In the genomic region with DNA sequence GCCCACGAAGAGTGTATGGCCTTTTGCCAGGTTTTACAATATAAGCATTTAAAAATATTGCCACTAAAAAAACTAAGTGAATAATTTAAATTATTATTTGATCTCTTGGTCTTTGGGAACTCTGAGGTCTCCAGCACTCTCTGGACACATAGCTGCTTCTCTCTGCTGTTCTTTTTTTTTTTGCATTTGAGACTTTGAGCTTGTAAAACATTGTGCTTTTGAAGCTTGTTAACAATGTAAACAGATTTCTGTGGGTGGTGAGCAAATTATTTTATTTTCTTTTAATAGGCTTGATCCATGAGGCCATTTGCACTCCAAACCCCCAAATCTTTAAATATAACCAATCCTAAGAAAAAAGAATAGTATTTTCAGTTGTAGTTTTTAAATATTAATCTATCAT, we compare ENCODE assay signal across 1 cellular context.
TF ChIP-seq lines count a peak whose summit lies in the region.

No MANE protein-coding gene starts in this region.

TF ChIP-seq in HepG2, 621 proteins besides CTCF, POLR2A, EP300 and RAD21 (continues in another document):
- no peak for TF ChIP-seq POGZ (CRISPR knock-in tag; IDR thresholded peaks at IDR 0.05)
- TF ChIP-seq CBFB (CRISPR knock-in tag; IDR thresholded peaks at IDR 0.05): no peak
- TF ChIP-seq FOXM1 (CRISPR knock-in tag; IDR thresholded peaks at IDR 0.05): no peak
- TF ChIP-seq BORCS8-MEF2B (CRISPR knock-in tag; IDR thresholded peaks at IDR 0.05): no peak
- no peak for TF ChIP-seq JDP2 (CRISPR knock-in tag; IDR thresholded peaks at IDR 0.05; ENCODE audit: borderline replicate concordance)
- TF ChIP-seq, protein P1, sequence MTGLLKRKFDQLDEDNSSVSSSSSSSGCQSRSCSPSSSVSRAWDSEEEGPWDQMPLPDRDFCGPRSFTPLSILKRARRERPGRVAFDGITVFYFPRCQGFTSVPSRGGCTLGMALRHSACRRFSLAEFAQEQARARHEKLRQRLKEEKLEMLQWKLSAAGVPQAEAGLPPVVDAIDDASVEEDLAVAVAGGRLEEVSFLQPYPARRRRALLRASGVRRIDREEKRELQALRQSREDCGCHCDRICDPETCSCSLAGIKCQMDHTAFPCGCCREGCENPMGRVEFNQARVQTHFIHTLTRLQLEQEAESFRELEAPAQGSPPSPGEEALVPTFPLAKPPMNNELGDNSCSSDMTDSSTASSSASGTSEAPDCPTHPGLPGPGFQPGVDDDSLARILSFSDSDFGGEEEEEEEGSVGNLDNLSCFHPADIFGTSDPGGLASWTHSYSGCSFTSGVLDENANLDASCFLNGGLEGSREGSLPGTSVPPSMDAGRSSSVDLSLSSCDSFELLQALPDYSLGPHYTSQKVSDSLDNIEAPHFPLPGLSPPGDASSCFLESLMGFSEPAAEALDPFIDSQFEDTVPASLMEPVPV (CRISPR knock-in tag; IDR thresholded peaks at IDR 0.05): no peak
- TF ChIP-seq PHB2 (IDR thresholded peaks at IDR 0.05; ENCODE audit: partially characterized antibody): no peak
- TF ChIP-seq, protein P2, sequence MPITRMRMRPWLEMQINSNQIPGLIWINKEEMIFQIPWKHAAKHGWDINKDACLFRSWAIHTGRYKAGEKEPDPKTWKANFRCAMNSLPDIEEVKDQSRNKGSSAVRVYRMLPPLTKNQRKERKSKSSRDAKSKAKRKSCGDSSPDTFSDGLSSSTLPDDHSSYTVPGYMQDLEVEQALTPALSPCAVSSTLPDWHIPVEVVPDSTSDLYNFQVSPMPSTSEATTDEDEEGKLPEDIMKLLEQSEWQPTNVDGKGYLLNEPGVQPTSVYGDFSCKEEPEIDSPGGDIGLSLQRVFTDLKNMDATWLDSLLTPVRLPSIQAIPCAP (CRISPR knock-in tag; IDR thresholded peaks at IDR 0.05; ENCODE audit: low read depth): no peak
- TF ChIP-seq, protein P3, sequence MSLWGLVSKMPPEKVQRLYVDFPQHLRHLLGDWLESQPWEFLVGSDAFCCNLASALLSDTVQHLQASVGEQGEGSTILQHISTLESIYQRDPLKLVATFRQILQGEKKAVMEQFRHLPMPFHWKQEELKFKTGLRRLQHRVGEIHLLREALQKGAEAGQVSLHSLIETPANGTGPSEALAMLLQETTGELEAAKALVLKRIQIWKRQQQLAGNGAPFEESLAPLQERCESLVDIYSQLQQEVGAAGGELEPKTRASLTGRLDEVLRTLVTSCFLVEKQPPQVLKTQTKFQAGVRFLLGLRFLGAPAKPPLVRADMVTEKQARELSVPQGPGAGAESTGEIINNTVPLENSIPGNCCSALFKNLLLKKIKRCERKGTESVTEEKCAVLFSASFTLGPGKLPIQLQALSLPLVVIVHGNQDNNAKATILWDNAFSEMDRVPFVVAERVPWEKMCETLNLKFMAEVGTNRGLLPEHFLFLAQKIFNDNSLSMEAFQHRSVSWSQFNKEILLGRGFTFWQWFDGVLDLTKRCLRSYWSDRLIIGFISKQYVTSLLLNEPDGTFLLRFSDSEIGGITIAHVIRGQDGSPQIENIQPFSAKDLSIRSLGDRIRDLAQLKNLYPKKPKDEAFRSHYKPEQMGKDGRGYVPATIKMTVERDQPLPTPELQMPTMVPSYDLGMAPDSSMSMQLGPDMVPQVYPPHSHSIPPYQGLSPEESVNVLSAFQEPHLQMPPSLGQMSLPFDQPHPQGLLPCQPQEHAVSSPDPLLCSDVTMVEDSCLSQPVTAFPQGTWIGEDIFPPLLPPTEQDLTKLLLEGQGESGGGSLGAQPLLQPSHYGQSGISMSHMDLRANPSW (CRISPR knock-in tag; IDR thresholded peaks at IDR 0.05; ENCODE audit: borderline replicate concordance): no peak
- TF ChIP-seq ZNF230 (CRISPR knock-in tag; IDR thresholded peaks at IDR 0.05): no peak
- TF ChIP-seq ZFX (CRISPR knock-in tag; IDR thresholded peaks at IDR 0.05; ENCODE audit: low read depth): no peak
- TF ChIP-seq PHF21A (CRISPR knock-in tag; IDR thresholded peaks at IDR 0.05): no peak
- 0 out of 2 replicates have a peak, but pooled peaks have one; percentile 25 for TF ChIP-seq HNF4A (CRISPR knock-in tag; IDR thresholded peaks at IDR 0.05)
- no peak for TF ChIP-seq ZNF367 (CRISPR knock-in tag; IDR thresholded peaks at IDR 0.05; ENCODE audit: borderline replicate concordance)
- TF ChIP-seq GFI1 (CRISPR knock-in tag; IDR thresholded peaks at IDR 0.05; ENCODE audit: borderline replicate concordance): no peak
- TF ChIP-seq SOX5 (CRISPR knock-in tag; IDR thresholded peaks at IDR 0.05; ENCODE audit: borderline replicate concordance): no peak
- TF ChIP-seq ZNF589 (CRISPR knock-in tag; conservative IDR thresholded peaks at IDR 0.05): no peak
- no peak for TF ChIP-seq TMF1 (CRISPR knock-in tag; IDR thresholded peaks at IDR 0.05; ENCODE audit: low read depth)
- no peak for TF ChIP-seq NCOR1 (IDR thresholded peaks at IDR 0.05; ENCODE audit: borderline replicate concordance, low read length)
- no peak for TF ChIP-seq GLI4 (CRISPR knock-in tag; IDR thresholded peaks at IDR 0.05; ENCODE audit: borderline replicate concordance)
- TF ChIP-seq, protein P4, sequence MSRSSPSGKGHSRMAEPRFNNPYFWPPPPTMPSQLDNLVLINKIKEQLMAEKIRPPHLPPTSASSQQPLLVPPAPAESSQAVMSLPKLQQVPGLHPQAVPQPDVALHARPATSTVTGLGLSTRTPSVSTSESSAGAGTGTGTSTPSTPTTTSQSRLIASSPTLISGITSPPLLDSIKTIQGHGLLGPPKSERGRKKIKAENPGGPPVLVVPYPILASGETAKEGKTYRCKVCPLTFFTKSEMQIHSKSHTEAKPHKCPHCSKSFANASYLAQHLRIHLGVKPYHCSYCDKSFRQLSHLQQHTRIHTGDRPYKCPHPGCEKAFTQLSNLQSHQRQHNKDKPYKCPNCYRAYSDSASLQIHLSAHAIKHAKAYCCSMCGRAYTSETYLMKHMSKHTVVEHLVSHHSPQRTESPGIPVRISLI (CRISPR knock-in tag; IDR thresholded peaks at IDR 0.05; ENCODE audit: borderline replicate concordance): peak; percentile 57; the same call in 1 of the 2 replicates
- TF ChIP-seq, protein P5, sequence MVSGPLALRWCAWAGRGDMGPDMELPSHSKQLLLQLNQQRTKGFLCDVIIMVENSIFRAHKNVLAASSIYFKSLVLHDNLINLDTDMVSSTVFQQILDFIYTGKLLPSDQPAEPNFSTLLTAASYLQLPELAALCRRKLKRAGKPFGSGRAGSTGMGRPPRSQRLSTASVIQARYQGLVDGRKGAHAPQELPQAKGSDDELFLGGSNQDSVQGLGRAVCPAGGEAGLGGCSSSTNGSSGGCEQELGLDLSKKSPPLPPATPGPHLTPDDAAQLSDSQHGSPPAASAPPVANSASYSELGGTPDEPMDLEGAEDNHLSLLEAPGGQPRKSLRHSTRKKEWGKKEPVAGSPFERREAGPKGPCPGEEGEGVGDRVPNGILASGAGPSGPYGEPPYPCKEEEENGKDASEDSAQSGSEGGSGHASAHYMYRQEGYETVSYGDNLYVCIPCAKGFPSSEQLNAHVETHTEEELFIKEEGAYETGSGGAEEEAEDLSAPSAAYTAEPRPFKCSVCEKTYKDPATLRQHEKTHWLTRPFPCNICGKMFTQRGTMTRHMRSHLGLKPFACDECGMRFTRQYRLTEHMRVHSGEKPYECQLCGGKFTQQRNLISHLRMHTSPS (CRISPR knock-in tag; IDR thresholded peaks at IDR 0.05; ENCODE audit: low read depth): no peak
- TF ChIP-seq TOE1 (CRISPR knock-in tag; IDR thresholded peaks at IDR 0.05): no peak
- TF ChIP-seq TBX2 (CRISPR knock-in tag; IDR thresholded peaks at IDR 0.05; ENCODE audit: borderline replicate concordance): no peak
- no peak for TF ChIP-seq MTA1 (CRISPR knock-in tag; IDR thresholded peaks at IDR 0.05; ENCODE audit: borderline replicate concordance)
- TF ChIP-seq ZNF33A (CRISPR knock-in tag; IDR thresholded peaks at IDR 0.05; ENCODE audit: borderline replicate concordance): no peak
- TF ChIP-seq NFIC (IDR thresholded peaks at IDR 0.05; ENCODE audit: low read length): no peak
- no peak for TF ChIP-seq ZBTB7A (CRISPR knock-in tag; IDR thresholded peaks at IDR 0.05)
- no peak for TF ChIP-seq ZNF331 (CRISPR knock-in tag; IDR thresholded peaks at IDR 0.05)
- TF ChIP-seq, protein P6, sequence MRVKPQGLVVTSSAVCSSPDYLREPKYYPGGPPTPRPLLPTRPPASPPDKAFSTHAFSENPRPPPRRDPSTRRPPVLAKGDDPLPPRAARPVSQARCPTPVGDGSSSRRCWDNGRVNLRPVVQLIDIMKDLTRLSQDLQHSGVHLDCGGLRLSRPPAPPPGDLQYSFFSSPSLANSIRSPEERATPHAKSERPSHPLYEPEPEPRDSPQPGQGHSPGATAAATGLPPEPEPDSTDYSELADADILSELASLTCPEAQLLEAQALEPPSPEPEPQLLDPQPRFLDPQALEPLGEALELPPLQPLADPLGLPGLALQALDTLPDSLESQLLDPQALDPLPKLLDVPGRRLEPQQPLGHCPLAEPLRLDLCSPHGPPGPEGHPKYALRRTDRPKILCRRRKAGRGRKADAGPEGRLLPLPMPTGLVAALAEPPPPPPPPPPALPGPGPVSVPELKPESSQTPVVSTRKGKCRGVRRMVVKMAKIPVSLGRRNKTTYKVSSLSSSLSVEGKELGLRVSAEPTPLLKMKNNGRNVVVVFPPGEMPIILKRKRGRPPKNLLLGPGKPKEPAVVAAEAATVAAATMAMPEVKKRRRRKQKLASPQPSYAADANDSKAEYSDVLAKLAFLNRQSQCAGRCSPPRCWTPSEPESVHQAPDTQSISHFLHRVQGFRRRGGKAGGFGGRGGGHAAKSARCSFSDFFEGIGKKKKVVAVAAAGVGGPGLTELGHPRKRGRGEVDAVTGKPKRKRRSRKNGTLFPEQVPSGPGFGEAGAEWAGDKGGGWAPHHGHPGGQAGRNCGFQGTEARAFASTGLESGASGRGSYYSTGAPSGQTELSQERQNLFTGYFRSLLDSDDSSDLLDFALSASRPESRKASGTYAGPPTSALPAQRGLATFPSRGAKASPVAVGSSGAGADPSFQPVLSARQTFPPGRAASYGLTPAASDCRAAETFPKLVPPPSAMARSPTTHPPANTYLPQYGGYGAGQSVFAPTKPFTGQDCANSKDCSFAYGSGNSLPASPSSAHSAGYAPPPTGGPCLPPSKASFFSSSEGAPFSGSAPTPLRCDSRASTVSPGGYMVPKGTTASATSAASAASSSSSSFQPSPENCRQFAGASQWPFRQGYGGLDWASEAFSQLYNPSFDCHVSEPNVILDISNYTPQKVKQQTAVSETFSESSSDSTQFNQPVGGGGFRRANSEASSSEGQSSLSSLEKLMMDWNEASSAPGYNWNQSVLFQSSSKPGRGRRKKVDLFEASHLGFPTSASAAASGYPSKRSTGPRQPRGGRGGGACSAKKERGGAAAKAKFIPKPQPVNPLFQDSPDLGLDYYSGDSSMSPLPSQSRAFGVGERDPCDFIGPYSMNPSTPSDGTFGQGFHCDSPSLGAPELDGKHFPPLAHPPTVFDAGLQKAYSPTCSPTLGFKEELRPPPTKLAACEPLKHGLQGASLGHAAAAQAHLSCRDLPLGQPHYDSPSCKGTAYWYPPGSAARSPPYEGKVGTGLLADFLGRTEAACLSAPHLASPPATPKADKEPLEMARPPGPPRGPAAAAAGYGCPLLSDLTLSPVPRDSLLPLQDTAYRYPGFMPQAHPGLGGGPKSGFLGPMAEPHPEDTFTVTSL (CRISPR knock-in tag; IDR thresholded peaks at IDR 0.05; ENCODE audit: borderline replicate concordance): peak; percentile 18; the same call in 1 of the 2 replicates
- TF ChIP-seq, protein P7, sequence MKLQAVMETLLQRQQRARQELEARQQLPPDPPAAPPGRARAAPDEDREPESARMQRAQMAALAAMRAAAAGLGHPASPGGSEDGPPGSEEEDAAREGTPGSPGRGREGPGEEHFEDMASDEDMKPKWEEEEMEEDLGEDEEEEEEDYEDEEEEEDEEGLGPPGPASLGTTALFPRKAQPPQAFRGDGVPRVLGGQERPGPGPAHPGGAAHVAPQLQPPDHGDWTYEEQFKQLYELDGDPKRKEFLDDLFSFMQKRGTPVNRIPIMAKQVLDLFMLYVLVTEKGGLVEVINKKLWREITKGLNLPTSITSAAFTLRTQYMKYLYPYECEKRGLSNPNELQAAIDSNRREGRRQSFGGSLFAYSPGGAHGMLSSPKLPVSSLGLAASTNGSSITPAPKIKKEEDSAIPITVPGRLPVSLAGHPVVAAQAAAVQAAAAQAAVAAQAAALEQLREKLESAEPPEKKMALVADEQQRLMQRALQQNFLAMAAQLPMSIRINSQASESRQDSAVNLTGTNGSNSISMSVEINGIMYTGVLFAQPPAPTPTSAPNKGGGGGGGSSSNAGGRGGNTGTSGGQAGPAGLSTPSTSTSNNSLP (IDR thresholded peaks at IDR 0.05; ENCODE audit: low read depth, low read length): peak; percentile 84
- TF ChIP-seq MAFK (conservative IDR thresholded peaks at IDR 0.05 in 1 of 2, IDR thresholded peaks at IDR 0.05 in 1 of 2; ENCODE audit: low read length in 2 of 2): no peak
- TF ChIP-seq SMYD3 (CRISPR knock-in tag; IDR thresholded peaks at IDR 0.05): no peak
- TF ChIP-seq ZNF891 (CRISPR knock-in tag; IDR thresholded peaks at IDR 0.05): no peak
- TF ChIP-seq TSC22D2 (CRISPR knock-in tag; IDR thresholded peaks at IDR 0.05; ENCODE audit: borderline replicate concordance): no peak
- no peak for TF ChIP-seq SIN3A (IDR thresholded peaks at IDR 0.05; ENCODE audit: borderline replicate concordance, low read depth, low read length)
- no peak for TF ChIP-seq KLF12 (CRISPR knock-in tag; IDR thresholded peaks at IDR 0.05; ENCODE audit: borderline replicate concordance)
- TF ChIP-seq ZNF563 (CRISPR knock-in tag; IDR thresholded peaks at IDR 0.05): no peak
- no peak for TF ChIP-seq NFE2 (CRISPR knock-in tag; IDR thresholded peaks at IDR 0.05)
- TF ChIP-seq, protein P8, sequence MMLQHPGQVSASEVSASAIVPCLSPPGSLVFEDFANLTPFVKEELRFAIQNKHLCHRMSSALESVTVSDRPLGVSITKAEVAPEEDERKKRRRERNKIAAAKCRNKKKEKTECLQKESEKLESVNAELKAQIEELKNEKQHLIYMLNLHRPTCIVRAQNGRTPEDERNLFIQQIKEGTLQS (CRISPR knock-in tag; IDR thresholded peaks at IDR 0.05): no peak
- no peak for TF ChIP-seq KDM5A (IDR thresholded peaks at IDR 0.05; ENCODE audit: borderline replicate concordance, low read length)
- TF ChIP-seq, protein P9, sequence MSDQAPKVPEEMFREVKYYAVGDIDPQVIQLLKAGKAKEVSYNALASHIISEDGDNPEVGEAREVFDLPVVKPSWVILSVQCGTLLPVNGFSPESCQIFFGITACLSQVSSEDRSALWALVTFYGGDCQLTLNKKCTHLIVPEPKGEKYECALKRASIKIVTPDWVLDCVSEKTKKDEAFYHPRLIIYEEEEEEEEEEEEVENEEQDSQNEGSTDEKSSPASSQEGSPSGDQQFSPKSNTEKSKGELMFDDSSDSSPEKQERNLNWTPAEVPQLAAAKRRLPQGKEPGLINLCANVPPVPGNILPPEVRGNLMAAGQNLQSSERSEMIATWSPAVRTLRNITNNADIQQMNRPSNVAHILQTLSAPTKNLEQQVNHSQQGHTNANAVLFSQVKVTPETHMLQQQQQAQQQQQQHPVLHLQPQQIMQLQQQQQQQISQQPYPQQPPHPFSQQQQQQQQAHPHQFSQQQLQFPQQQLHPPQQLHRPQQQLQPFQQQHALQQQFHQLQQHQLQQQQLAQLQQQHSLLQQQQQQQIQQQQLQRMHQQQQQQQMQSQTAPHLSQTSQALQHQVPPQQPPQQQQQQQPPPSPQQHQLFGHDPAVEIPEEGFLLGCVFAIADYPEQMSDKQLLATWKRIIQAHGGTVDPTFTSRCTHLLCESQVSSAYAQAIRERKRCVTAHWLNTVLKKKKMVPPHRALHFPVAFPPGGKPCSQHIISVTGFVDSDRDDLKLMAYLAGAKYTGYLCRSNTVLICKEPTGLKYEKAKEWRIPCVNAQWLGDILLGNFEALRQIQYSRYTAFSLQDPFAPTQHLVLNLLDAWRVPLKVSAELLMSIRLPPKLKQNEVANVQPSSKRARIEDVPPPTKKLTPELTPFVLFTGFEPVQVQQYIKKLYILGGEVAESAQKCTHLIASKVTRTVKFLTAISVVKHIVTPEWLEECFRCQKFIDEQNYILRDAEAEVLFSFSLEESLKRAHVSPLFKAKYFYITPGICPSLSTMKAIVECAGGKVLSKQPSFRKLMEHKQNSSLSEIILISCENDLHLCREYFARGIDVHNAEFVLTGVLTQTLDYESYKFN (CRISPR knock-in tag; conservative IDR thresholded peaks at IDR 0.05): peak; percentile 48; the same call in 1 of the 2 replicates
